ENCODE assay signal across 8 cellular contexts in the genomic region with DNA sequence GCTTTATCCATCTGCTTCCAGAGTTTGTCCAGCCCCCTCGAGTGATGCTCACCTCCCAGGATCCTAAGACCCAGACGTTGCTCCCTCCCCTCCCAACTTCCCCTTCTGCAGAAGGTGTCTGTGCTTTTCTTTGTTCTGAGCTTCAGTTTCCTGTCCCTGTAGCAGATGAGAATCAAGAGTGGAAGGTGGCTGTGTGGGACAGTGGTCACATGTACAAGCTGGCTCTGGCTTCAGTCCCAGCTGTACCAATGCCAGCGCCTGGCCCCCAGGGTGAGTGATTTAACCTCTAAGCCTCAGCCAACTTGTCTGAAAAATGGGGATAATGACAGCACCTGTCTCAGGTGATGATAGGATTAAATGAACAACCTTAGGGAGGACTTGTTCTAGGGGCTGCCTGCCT. TPM values are rescaled to one million over a fixed set of nuclear protein-coding genes. Genes with fewer than 3 reads are reported as not detected.
DNase-seq lines count a peak whose midpoint lies in the region; ATAC-seq and TF ChIP-seq lines count a peak whose summit lies in the region.

No MANE protein-coding gene starts in this region.

- H3K27ac ChIP-seq in C4-2B (peak overlapping the region; percentile 92), endodermal cell (ENCODE audit: low read depth, low read length) (no peak overlapping the region)

- ATAC-seq in GM21447 (IDR thresholded peaks at IDR 0.05; ENCODE audit: unreplicated experiment) = peak; percentile 31
- no peak for ATAC-seq in activated CD8-positive, alpha-beta T cell treated with anti-CD3 and anti-CD28 coated beads, Interleukin-2, amount 10 ng/mL, durations not matched to agents 7 days and 5 days

- H3K9me3 ChIP-seq in endodermal cell (ENCODE audit: control insufficient read depth, low read length) = no peaks in the 10 kb centered on the region

- no peaks in the 10 kb centered on the region for H3K27me3 Mint-ChIP-seq in activated CD8-positive, alpha-beta T cell treated with anti-CD3 and anti-CD28 coated beads, Interleukin-2, amount 10 ng/mL, durations not matched to agents 7 days and 5 days (ENCODE audit: low read depth)
- H3K27me3 Mint-ChIP-seq in mesothelial cell of epicardium (ENCODE audit: low read depth) (no peaks in the 10 kb centered on the region), HFFc6 (ENCODE audit: insufficient read depth) (peaks cover 1% of the 10 kb centered on the region; the same call in 1 of the 2 replicates), endodermal cell (ENCODE audit: insufficient read depth) (no peaks in the 10 kb centered on the region)

- H3K4me3 Mint-ChIP-seq in activated CD8-positive, alpha-beta T cell treated with anti-CD3 and anti-CD28 coated beads, Interleukin-2, amount 10 ng/mL, durations not matched to agents 7 days and 5 days = no peak overlapping the region
- no peak overlapping the region for H3K4me3 Mint-ChIP-seq in mesothelial cell of epicardium
- H3K4me3 Mint-ChIP-seq in HFFc6 = no peak overlapping the region
- no peak overlapping the region for H3K4me3 Mint-ChIP-seq in endodermal cell

- POLR2A ChIA-PET in activated CD8-positive, alpha-beta T cell treated with anti-CD3 and anti-CD28 coated beads, Interleukin-2, amount 10 ng/mL, durations not matched to agents 7 days and 5 days (lab: Charles Lee) = interaction anchor here (0.6 to 3.8 kb wide), 3 partner anchors 9 to 20 kb away, joined by 3 to 21 read pairs (median 4); partner anchors contain the start of genes CDK5RAP3 and PNPO

- no peak for DNase-seq in activated CD8-positive, alpha-beta T cell treated with anti-CD3 and anti-CD28 coated beads, Interleukin-2, amount 10 ng/mL, durations not matched to agents 7 days and 5 days
- DNase-seq in mesothelial cell of epicardium (ENCODE audit: low spot score in 2 of 2, unreplicated experiment in 2 of 2) (no peak), HFFc6 (no peak), endodermal cell (no peak), dermis blood vessel endothelial cell (no peak), NCI-H1105 treated with DMSO at 0.1 percent for 48 hours (lab: John Stamatoyannopoulos, UW) (no peak)

- no peaks in the 10 kb centered on the region for H3K27me3 ChIP-seq in endodermal cell (ENCODE audit: control insufficient read depth, insufficient read depth, low read length, poor library complexity, severe bottlenecking)

- TF ChIP-seq CTCF in C4-2B (conservative IDR thresholded peaks at IDR 0.05) = no peak
- TF ChIP-seq CTCF in mesothelial cell of epicardium (IDR thresholded peaks at IDR 0.05; ENCODE audit: unreplicated experiment) = no peak
- TF ChIP-seq CTCF in HFFc6 (IDR thresholded peaks at IDR 0.05) = no peak
- TF ChIP-seq CTCF in endodermal cell (conservative IDR thresholded peaks at IDR 0.05) = no peak

- no peaks in the 10 kb centered on the region for H3K9me3 Mint-ChIP-seq in activated CD8-positive, alpha-beta T cell treated with anti-CD3 and anti-CD28 coated beads, Interleukin-2, amount 10 ng/mL, durations not matched to agents 7 days and 5 days (ENCODE audit: insufficient read depth)
- no peaks in the 10 kb centered on the region for H3K9me3 Mint-ChIP-seq in mesothelial cell of epicardium
- H3K9me3 Mint-ChIP-seq in HFFc6 = no peaks in the 10 kb centered on the region
- H3K9me3 Mint-ChIP-seq in endodermal cell = no peaks in the 10 kb centered on the region

- H3K9ac ChIP-seq in endodermal cell (ENCODE audit: extremely low read depth, low read length, poor library complexity, severe bottlenecking) = no peak overlapping the region

- H3K36me3 Mint-ChIP-seq in activated CD8-positive, alpha-beta T cell treated with anti-CD3 and anti-CD28 coated beads, Interleukin-2, amount 10 ng/mL, durations not matched to agents 7 days and 5 days (ENCODE audit: low read depth) = peaks cover 44% of the 10 kb centered on the region
- H3K36me3 Mint-ChIP-seq in mesothelial cell of epicardium = no peaks in the 10 kb centered on the region
- no peaks in the 10 kb centered on the region; the same call in 1 of the 2 replicates for H3K36me3 Mint-ChIP-seq in HFFc6 (ENCODE audit: low read depth)
- H3K36me3 Mint-ChIP-seq in endodermal cell (ENCODE audit: low read depth) = no peaks in the 10 kb centered on the region

- CTCF ChIA-PET in activated CD8-positive, alpha-beta T cell treated with anti-CD3 and anti-CD28 coated beads, Interleukin-2, amount 10 ng/mL, durations not matched to agents 7 days and 5 days (lab: Charles Lee) = interaction anchor here (0.6 to 12.9 kb wide), 30 partner anchors 9 to 643 kb away, joined by 3 to 328 read pairs (median 4); partner anchors contain the start of genes CDK5RAP3, HOXB5, LRRC46 and MRPL10

- H3K4me1 Mint-ChIP-seq in activated CD8-positive, alpha-beta T cell treated with anti-CD3 and anti-CD28 coated beads, Interleukin-2, amount 10 ng/mL, durations not matched to agents 7 days and 5 days (ENCODE audit: low read depth) = peaks cover 43% of the 10 kb centered on the region
- H3K4me1 Mint-ChIP-seq in mesothelial cell of epicardium (peaks cover 22% of the 10 kb centered on the region), HFFc6 (ENCODE audit: low read depth) (peaks cover 34% of the 10 kb centered on the region), endodermal cell (peaks cover 5% of the 10 kb centered on the region)

- H3K27ac Mint-ChIP-seq in activated CD8-positive, alpha-beta T cell treated with anti-CD3 and anti-CD28 coated beads, Interleukin-2, amount 10 ng/mL, durations not matched to agents 7 days and 5 days = peak overlapping the region; percentile 77
- H3K27ac Mint-ChIP-seq in mesothelial cell of epicardium (peak overlapping the region; percentile 30), HFFc6 (no peak overlapping the region; the same call in 1 of the 2 replicates), endodermal cell (no peak overlapping the region)

- no peak overlapping the region for H3K4me3 ChIP-seq in endodermal cell (ENCODE audit: low read length)

- peaks cover 13% of the 10 kb centered on the region for H3K36me3 ChIP-seq in endodermal cell (ENCODE audit: control insufficient read depth, insufficient read depth, low read length)

- WGBS in endodermal cell (ENCODE audit: insufficient coverage in 1 of 2, insufficient read length in 1 of 2), 2 experiments = 84 to 94% methylated on average over 3 of the region's 3 CpGs

- no peaks in the 10 kb centered on the region for H3K4me1 ChIP-seq in endodermal cell (ENCODE audit: control insufficient read depth, insufficient read depth, low read length)

RNA-seq across cellular contexts. Expression of gene PRR15L, which starts 7.7 kb away (rescaled TPM):
- total RNA-seq in activated CD8-positive, alpha-beta T cell treated with anti-CD3 and anti-CD28 coated beads, Interleukin-2, amount 10 ng/mL, durations not matched to agents 7 days and 5 days = not detected
- total RNA-seq in mesothelial cell of epicardium = 3.4 to 3.6 TPM (median 3.4 TPM) in 3 replicates
- total RNA-seq in HFFc6 (2021; fragmentation: NEBNext Ultra II Directional; extraction: Animal tissue kit (Norgen Biotek cat#: 25700)) = not detected
- total RNA-seq in endodermal cell = under 1 TPM; 0.57 to 0.60 TPM
- polyA plus RNA-seq in endodermal cell (2013, experiment 1 of 2) = not detected
- polyA plus RNA-seq in endodermal cell (2013, experiment 2 of 2) = not detected
- not detected in 2 replicates for total RNA-seq in dermis blood vessel endothelial cell

RNA-seq across cellular contexts. Expression of gene PNPO, which starts 8.6 kb away (rescaled TPM):
- total RNA-seq in activated CD8-positive, alpha-beta T cell treated with anti-CD3 and anti-CD28 coated beads, Interleukin-2, amount 10 ng/mL, durations not matched to agents 7 days and 5 days = 10 to 100 TPM; 37.9 to 44.0 TPM
- 7.4 to 10.4 TPM (median 8.3 TPM) in 3 replicates for total RNA-seq in mesothelial cell of epicardium
- total RNA-seq in HFFc6 (2021; fragmentation: NEBNext Ultra II Directional; extraction: Animal tissue kit (Norgen Biotek cat#: 25700)) = 10 to 100 TPM; 46.0 to 55.5 (median 51.1) TPM
- total RNA-seq in endodermal cell = 10 to 100 TPM in 1 of 2 donors, 1 to 10 TPM in 1; 8.5 to 10.4 TPM
- polyA plus RNA-seq in endodermal cell (2013, experiment 1 of 2) = 7.9 TPM
- polyA plus RNA-seq in endodermal cell (2013, experiment 2 of 2) = 7.4 TPM
- 36.4 and 43.0 TPM in 2 replicates for total RNA-seq in dermis blood vessel endothelial cell

RNA-seq across cellular contexts. Expression of gene CDK5RAP3, which starts 21.0 kb away (rescaled TPM):
- 100 to 1,000 TPM; 186 to 196 TPM for total RNA-seq in activated CD8-positive, alpha-beta T cell treated with anti-CD3 and anti-CD28 coated beads, Interleukin-2, amount 10 ng/mL, durations not matched to agents 7 days and 5 days
- total RNA-seq in mesothelial cell of epicardium = 231 to 251 TPM (median 236 TPM) in 3 replicates
- 10 to 100 TPM; 78.4 to 91.3 (median 81.8) TPM for total RNA-seq in HFFc6 (2021; fragmentation: NEBNext Ultra II Directional; extraction: Animal tissue kit (Norgen Biotek cat#: 25700))
- 100 to 1,000 TPM; 171 to 198 TPM for total RNA-seq in endodermal cell
- 245 TPM for polyA plus RNA-seq in endodermal cell (2013, experiment 1 of 2)
- polyA plus RNA-seq in endodermal cell (2013, experiment 2 of 2) = 217 TPM
- 48.0 and 76.6 TPM in 2 replicates for total RNA-seq in dermis blood vessel endothelial cell

RNA-seq across cellular contexts. Expression of gene SP2, which starts 53.9 kb away (rescaled TPM):
- total RNA-seq in activated CD8-positive, alpha-beta T cell treated with anti-CD3 and anti-CD28 coated beads, Interleukin-2, amount 10 ng/mL, durations not matched to agents 7 days and 5 days = 10 to 100 TPM; 23.7 to 24.5 TPM
- total RNA-seq in mesothelial cell of epicardium (17.0 to 18.0 TPM (median 17.0 TPM) in 3 replicates), endodermal cell (10 to 100 TPM; 12.8 to 13.4 TPM), dermis blood vessel endothelial cell (1.7 and 2.6 TPM in 2 replicates)
- 10 to 100 TPM; 10.7 to 17.5 (median 16.4) TPM for total RNA-seq in HFFc6 (2021; fragmentation: NEBNext Ultra II Directional; extraction: Animal tissue kit (Norgen Biotek cat#: 25700))
- polyA plus RNA-seq in endodermal cell (2013, experiment 1 of 2) = 17.2 TPM
- 14.8 TPM for polyA plus RNA-seq in endodermal cell (2013, experiment 2 of 2)

Comparison
In these comparisons a context has a peak if more than half of its experiments do, and no peak if none do; other contexts are left out.
1. H3K27ac Mint-ChIP-seq: peak in activated CD8-positive, alpha-beta T cell treated with anti-CD3 and anti-CD28 coated beads, Interleukin-2, amount 10 ng/mL, durations not matched to agents 7 days and 5 days (single experiment) and mesothelial cell of epicardium (single experiment); none in HFFc6 (single experiment) and endodermal cell (single experiment).